ENCODE assay signal across 19 cellular contexts in the genomic region with DNA sequence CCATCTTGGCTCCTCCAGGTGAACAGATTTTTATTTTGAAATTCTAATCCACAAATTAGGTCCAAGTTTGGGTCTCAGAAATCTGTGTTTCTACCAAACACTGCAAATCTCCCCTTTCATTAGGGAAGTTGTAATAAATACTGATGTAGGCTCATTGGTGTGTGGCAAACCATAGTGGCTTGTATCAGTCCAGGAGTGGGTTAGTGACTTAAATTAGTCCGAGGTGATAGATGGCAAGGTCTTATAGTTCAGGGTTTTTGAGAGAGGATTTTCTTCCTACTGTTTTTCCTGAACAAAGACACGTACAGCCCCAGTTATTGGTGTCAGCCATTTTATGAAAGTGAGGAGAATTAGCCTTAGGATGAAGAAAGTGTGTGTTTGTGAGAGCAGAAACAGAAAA.
DNase-seq lines count a peak whose midpoint lies in the region; TF ChIP-seq lines count a peak whose summit lies in the region.
"Had no signal": no experiment of that assay in that cellular context is flagged by ENCODE, and none has a peak within 500 bp of the region (broad histone marks: within the 10 kb centered on the region; RNA-seq: fewer than 3 reads in every experiment).

No MANE protein-coding gene starts in this region.

- H3K4me1 ChIP-seq in hepatocyte (ENCODE audit: insufficient read depth) (no peaks in the 10 kb centered on the region), osteoblast (ENCODE audit: insufficient read depth, low read length) (no peaks in the 10 kb centered on the region)
- H3K4me1 ChIP-seq: gastroesophageal sphincter had no signal

- H3K36me3 ChIP-seq in hepatocyte (replicated peaks; ENCODE audit: insufficient read depth, low read depth) (no peaks in the 10 kb centered on the region), osteoblast (ENCODE audit: insufficient read depth, low read length) (no peaks in the 10 kb centered on the region)
- H3K36me3 ChIP-seq: gastroesophageal sphincter had no signal

- H3K27ac ChIP-seq in hepatocyte (peak overlapping the region; percentile 92), osteoblast (ENCODE audit: low read depth, low read length) (no peak overlapping the region)
- H3K27ac ChIP-seq: 22Rv1, gastroesophageal sphincter had no signal

- TF ChIP-seq CTCF in hepatocyte (IDR thresholded peaks at IDR 0.05; ENCODE audit: poor library complexity), result no peak
- TF ChIP-seq CTCF in osteoblast (IDR thresholded peaks at IDR 0.05; ENCODE audit: extremely low read depth, low read depth, low read length), result no peak

- no peaks in the 10 kb centered on the region for H4K20me1 ChIP-seq in hepatocyte (ENCODE audit: insufficient read depth, poor library complexity, severe bottlenecking)
- H4K20me1 ChIP-seq in osteoblast (ENCODE audit: insufficient read depth, low read length), result no peaks in the 10 kb centered on the region

- no peaks in the 10 kb centered on the region for H3K79me2 ChIP-seq in hepatocyte
- H3K79me2 ChIP-seq in osteoblast (ENCODE audit: insufficient read depth, low read length), result no peaks in the 10 kb centered on the region

- no peaks in the 10 kb centered on the region for H3K4me1 Mint-ChIP-seq in activated CD4-positive, alpha-beta memory T cell treated with anti-CD3 and anti-CD28 coated beads, Interleukin-2, amount 10 ng/mL, durations not matched to agents 7 days and 5 days
- H3K4me1 Mint-ChIP-seq: activated T-helper 17 cell treated with anti-CD3 and anti-CD28 coated beads, Interleukin-2, amount 50 U/mL, for 72 hours; B cell; naive thymus-derived CD8-positive, alpha-beta T cell had no signal

- H3K27ac Mint-ChIP-seq in activated CD4-positive, alpha-beta memory T cell treated with anti-CD3 and anti-CD28 coated beads, Interleukin-2, amount 10 ng/mL, durations not matched to agents 7 days and 5 days, result no peak overlapping the region
- H3K27ac Mint-ChIP-seq: activated T-helper 17 cell treated with anti-CD3 and anti-CD28 coated beads, Interleukin-2, amount 50 U/mL, for 72 hours; B cell had no signal

- H3K36me3 Mint-ChIP-seq in activated CD4-positive, alpha-beta memory T cell treated with anti-CD3 and anti-CD28 coated beads, Interleukin-2, amount 10 ng/mL, durations not matched to agents 7 days and 5 days (ENCODE audit: low read depth), result no peaks in the 10 kb centered on the region
- H3K36me3 Mint-ChIP-seq: naive thymus-derived CD8-positive, alpha-beta T cell had no signal

- peak overlapping the region; percentile 35 for H3K4me3 ChIP-seq in hepatocyte
- no peak overlapping the region for H3K4me3 ChIP-seq in osteoblast (ENCODE audit: insufficient read depth, low read length)
- H3K4me3 ChIP-seq: gastroesophageal sphincter had no signal

- H3K4me3 Mint-ChIP-seq in activated CD4-positive, alpha-beta memory T cell treated with anti-CD3 and anti-CD28 coated beads, Interleukin-2, amount 10 ng/mL, durations not matched to agents 7 days and 5 days, result no peak overlapping the region
- H3K4me3 Mint-ChIP-seq: activated T-helper 17 cell treated with anti-CD3 and anti-CD28 coated beads, Interleukin-2, amount 50 U/mL, for 72 hours; B cell; naive thymus-derived CD8-positive, alpha-beta T cell had no signal

- H3K9me3 ChIP-seq in hepatocyte (ENCODE audit: low read depth) (no peaks in the 10 kb centered on the region), osteoblast (ENCODE audit: low read depth, low read length) (peaks cover 3% of the 10 kb centered on the region)
- H3K9me3 ChIP-seq: gastroesophageal sphincter had no signal

- H3K27me3 Mint-ChIP-seq in activated CD4-positive, alpha-beta memory T cell treated with anti-CD3 and anti-CD28 coated beads, Interleukin-2, amount 10 ng/mL, durations not matched to agents 7 days and 5 days, result no peaks in the 10 kb centered on the region
- H3K27me3 Mint-ChIP-seq: B cell had no signal

- H3K9me3 Mint-ChIP-seq in activated CD4-positive, alpha-beta memory T cell treated with anti-CD3 and anti-CD28 coated beads, Interleukin-2, amount 10 ng/mL, durations not matched to agents 7 days and 5 days, result no peaks in the 10 kb centered on the region
- H3K9me3 Mint-ChIP-seq: activated T-helper 17 cell treated with anti-CD3 and anti-CD28 coated beads, Interleukin-2, amount 50 U/mL, for 72 hours; naive thymus-derived CD8-positive, alpha-beta T cell had no signal

- H2AFZ ChIP-seq in hepatocyte, result peak overlapping the region; percentile 82
- H2AFZ ChIP-seq in osteoblast (ENCODE audit: low read length), result no peak overlapping the region

- H3K4me2 ChIP-seq in hepatocyte (peak overlapping the region; percentile 71), osteoblast (ENCODE audit: insufficient read depth, low read length) (no peak overlapping the region)

- H3K9me2 ChIP-seq in hepatocyte (replicated peaks; ENCODE audit: insufficient read depth), result no peaks in the 10 kb centered on the region

- peak; percentile 14 for DNase-seq in DMS153 treated with DMSO at 0.1 percent for 48 hours (lab: John Stamatoyannopoulos, UW; ENCODE audit: unreplicated experiment)
- DNase-seq in DMS153 (lab: John Stamatoyannopoulos, UW), result no peak
- peak; percentile 59 for DNase-seq in NCI-H2227 treated with DMSO at 0.1 percent for 48 hours (lab: John Stamatoyannopoulos, UW)
- no peak for DNase-seq in hepatocyte (ENCODE audit: low spot score)
- DNase-seq in osteoblast (ENCODE audit: insufficient read length, low spot score, missing footprints), result peak; percentile 62
- no peak for DNase-seq in 8988T
- DNase-seq in NCI-H446 treated with DMSO at 0.1 percent for 48 hours (lab: John Stamatoyannopoulos, UW), result no peak
- DNase-seq in activated CD4-positive, alpha-beta memory T cell treated with anti-CD3 and anti-CD28 coated beads, Interleukin-2, amount 10 ng/mL, durations not matched to agents 7 days and 5 days, result no peak
- DNase-seq: activated CD4-positive, alpha-beta T cell treated with anti-CD3 and anti-CD28 coated beads for 1 hour; dermis blood vessel endothelial cell; GDM1; mammary epithelial cell; naive thymus-derived CD8-positive, alpha-beta T cell; NCI-H774; T-helper 9 cell had no signal

- POLR2A ChIA-PET in activated CD4-positive, alpha-beta memory T cell treated with anti-CD3 and anti-CD28 coated beads, Interleukin-2, amount 10 ng/mL, durations not matched to agents 7 days and 5 days (lab: Charles Lee), result no interaction called here

- H3K27me3 ChIP-seq in hepatocyte, result no peaks in the 10 kb centered on the region
- H3K27me3 ChIP-seq in osteoblast (ENCODE audit: insufficient read depth, low read length), result no peaks in the 10 kb centered on the region
- H3K27me3 ChIP-seq: gastroesophageal sphincter had no signal

- CTCF ChIA-PET in activated CD4-positive, alpha-beta memory T cell treated with anti-CD3 and anti-CD28 coated beads, Interleukin-2, amount 10 ng/mL, durations not matched to agents 7 days and 5 days (lab: Charles Lee), result no interaction called here

- WGBS in hepatocyte (ENCODE audit: low lambda C conversion rate, missing lambda C conversion rate), result 50% methylated on average over 2 of the region's 2 CpGs

Comparison
In these comparisons a context has a peak if more than half of its experiments do, and no peak if none do; other contexts are left out.
1. DNase-seq: peak in DMS153 treated with DMSO at 0.1 percent for 48 hours (single experiment), NCI-H2227 treated with DMSO at 0.1 percent for 48 hours (single experiment) and osteoblast (single experiment); none in DMS153 (single experiment), hepatocyte (single experiment), 8988T (single experiment), NCI-H446 treated with DMSO at 0.1 percent for 48 hours (single experiment) and activated CD4-positive, alpha-beta memory T cell treated with anti-CD3 and anti-CD28 coated beads, Interleukin-2, amount 10 ng/mL, durations not matched to agents 7 days and 5 days (single experiment).